ENCODE assay signal across 8 cellular contexts in genomic region chr5:130720355-130720754, GRCh38.
A peak's percentile ranks its signal among the peaks of the same experiment; 100 is the strongest.
DNase-seq lines count a peak whose midpoint lies in the region; ATAC-seq, FAIRE-seq and TF ChIP-seq lines count a peak whose summit lies in the region.

No MANE protein-coding gene starts in this region.

- intact Hi-C loops in heart left ventricle (cut with DNase I): no loop called here

- no peaks in the 10 kb centered on the region for H3K27me3 ChIP-seq in heart left ventricle

- no peaks in the 10 kb centered on the region for H3K4me1 ChIP-seq in heart left ventricle

- H3K36me3 ChIP-seq in heart left ventricle: no peaks in the 10 kb centered on the region

- WGBS in heart left ventricle, 4 donors: 13 to 27% (median 20%) methylated on average over 1 of the region's 1 CpG

- peak; percentile 76 for ATAC-seq in left lobe of liver
- no peak for ATAC-seq in heart left ventricle
- no peak for ATAC-seq in HG02840 (IDR thresholded peaks at IDR 0.05; ENCODE audit: low FRiP score, unreplicated experiment)

- no peak overlapping the region for H3K27ac ChIP-seq in heart left ventricle

- no peak for TF ChIP-seq POLR2A in heart left ventricle (IDR thresholded peaks at IDR 0.05)

- no peaks in the 10 kb centered on the region for H3K9me3 ChIP-seq in heart left ventricle

- peak; percentile 0 for DNase-seq in DMS153 treated with DMSO at 0.1 percent for 48 hours (lab: John Stamatoyannopoulos, UW; ENCODE audit: unreplicated experiment)
- peak; percentile 15 for DNase-seq in HTR-8/SVneo (ENCODE audit: insufficient read length, low spot score)
- peak; percentile 59 for DNase-seq in amniotic epithelial cell (ENCODE audit: low read depth)
- DNase-seq in left lobe of liver (ENCODE audit: low spot score): no peak
- DNase-seq in heart left ventricle: no peak
- DNase-seq in T-helper 2 cell: no peak
- no peak for DNase-seq in NCI-H345 (lab: John Stamatoyannopoulos, UW)

- FAIRE-seq in HTR-8/SVneo (lab: Jason Lieb, UNC): no peak

- peak in 3 of 12 donors; percentile 20 to 34 (median 28) for TF ChIP-seq CTCF in heart left ventricle (IDR thresholded peaks at IDR 0.05)

- no peak overlapping the region for H3K4me3 ChIP-seq in heart left ventricle

Comparison
In these comparisons a context has a peak if more than half of its experiments do, and no peak if none do; other contexts are left out.
1. DNase-seq: peak in DMS153 treated with DMSO at 0.1 percent for 48 hours (single experiment), HTR-8/SVneo (single experiment) and amniotic epithelial cell (single experiment); none in left lobe of liver (single experiment), heart left ventricle (0 of 5), T-helper 2 cell (0 of 5) and NCI-H345 (single experiment).